13 cellular contexts compared by ENCODE assay signal in the genomic region with DNA sequence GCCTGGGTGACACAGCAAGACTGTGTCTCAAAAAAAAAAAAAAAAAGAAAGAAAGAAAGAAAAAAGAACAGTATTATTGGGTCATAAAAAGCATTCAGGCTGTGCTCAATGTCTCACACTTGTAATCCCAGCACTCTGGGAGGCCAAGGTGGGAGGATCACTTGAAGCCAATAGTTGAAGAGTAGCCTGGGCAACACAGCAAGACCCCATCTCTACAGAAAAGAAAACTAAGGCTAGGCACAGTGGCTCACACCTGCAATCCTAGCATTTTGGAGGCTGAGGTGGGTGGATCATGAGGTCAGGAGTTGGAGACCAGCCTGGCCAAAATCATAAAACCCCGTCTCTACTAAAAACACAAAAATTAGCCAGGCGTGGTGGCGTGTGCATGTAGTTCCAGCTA. TPM values are rescaled to one million over a fixed set of nuclear protein-coding genes. Genes with fewer than 3 reads are reported as not detected.
"Had no signal": no experiment of that assay in that cellular context is flagged by ENCODE, and none has a peak within 500 bp of the region (broad histone marks: within the 10 kb centered on the region; RNA-seq: fewer than 3 reads in every experiment).

No MANE protein-coding gene starts in this region.

RNA-seq across cellular contexts. Expression of a gene that starts 12.6 kb away (rescaled TPM):
- total RNA-seq: activated B cell treated with CpG ODN at 0.5 μM for 24 hours; activated CD4-positive, alpha-beta memory T cell treated with anti-CD3 and anti-CD28 coated beads for 36 hours; activated CD4-positive, alpha-beta memory T cell treated with anti-CD3 and anti-CD28 coated beads, Interleukin-2, amount 10 ng/mL, durations not matched to agents 7 days and 5 days; activated CD4-positive, alpha-beta T cell treated with anti-CD3 and anti-CD28 coated beads for 36 hours; activated CD4-positive, alpha-beta T cell treated with anti-CD3 and anti-CD28 coated beads, Interleukin-2, amount 10 ng/mL, durations not matched to agents 24 days and 14 days; activated CD4-positive, alpha-beta T cell treated with anti-CD3 and anti-CD28 coated beads, Interleukin-2, amount 10 ng/mL, durations not matched to agents 7 days and 5 days; activated CD8-positive, alpha-beta memory T cell treated with anti-CD3 and anti-CD28 coated beads for 36 hours; activated CD8-positive, alpha-beta memory T cell treated with anti-CD3 and anti-CD28 coated beads, Interleukin-2, amount 10 ng/mL, durations not matched to agents 7 days and 5 days; activated CD8-positive, alpha-beta T cell treated with anti-CD3 and anti-CD28 coated beads for 36 hours; activated CD8-positive, alpha-beta T cell treated with anti-CD3 and anti-CD28 coated beads, Interleukin-2, amount 10 ng/mL, durations not matched to agents 7 days and 5 days; T-helper 1 cell treated with Interleukin-12 subunit alpha and Interleukin-12 subunit beta and Interleukin-4 antibody, amounts not matched to agents 30 ng/mL and 1 ng/mL, for 36 hours; T-helper 17 cell; T-helper 2 cell treated with Interferon-gamma antibody and Interleukin-4, amounts not matched to agents 100 ng/mL and 5 ng/mL, for 36 hours had no signal

RNA-seq across cellular contexts. Expression of a gene that starts 32.6 kb away (rescaled TPM):
- total RNA-seq: activated B cell treated with CpG ODN at 0.5 μM for 24 hours; activated CD4-positive, alpha-beta memory T cell treated with anti-CD3 and anti-CD28 coated beads for 36 hours; activated CD4-positive, alpha-beta memory T cell treated with anti-CD3 and anti-CD28 coated beads, Interleukin-2, amount 10 ng/mL, durations not matched to agents 7 days and 5 days; activated CD4-positive, alpha-beta T cell treated with anti-CD3 and anti-CD28 coated beads for 36 hours; activated CD4-positive, alpha-beta T cell treated with anti-CD3 and anti-CD28 coated beads, Interleukin-2, amount 10 ng/mL, durations not matched to agents 24 days and 14 days; activated CD4-positive, alpha-beta T cell treated with anti-CD3 and anti-CD28 coated beads, Interleukin-2, amount 10 ng/mL, durations not matched to agents 7 days and 5 days; activated CD8-positive, alpha-beta memory T cell treated with anti-CD3 and anti-CD28 coated beads for 36 hours; activated CD8-positive, alpha-beta memory T cell treated with anti-CD3 and anti-CD28 coated beads, Interleukin-2, amount 10 ng/mL, durations not matched to agents 7 days and 5 days; activated CD8-positive, alpha-beta T cell treated with anti-CD3 and anti-CD28 coated beads for 36 hours; activated CD8-positive, alpha-beta T cell treated with anti-CD3 and anti-CD28 coated beads, Interleukin-2, amount 10 ng/mL, durations not matched to agents 7 days and 5 days; T-helper 1 cell treated with Interleukin-12 subunit alpha and Interleukin-12 subunit beta and Interleukin-4 antibody, amounts not matched to agents 30 ng/mL and 1 ng/mL, for 36 hours; T-helper 17 cell; T-helper 2 cell treated with Interferon-gamma antibody and Interleukin-4, amounts not matched to agents 100 ng/mL and 5 ng/mL, for 36 hours had no signal

RNA-seq across cellular contexts. Expression of a gene that starts 38.0 kb away (rescaled TPM):
- total RNA-seq: activated B cell treated with CpG ODN at 0.5 μM for 24 hours; activated CD4-positive, alpha-beta memory T cell treated with anti-CD3 and anti-CD28 coated beads for 36 hours; activated CD4-positive, alpha-beta memory T cell treated with anti-CD3 and anti-CD28 coated beads, Interleukin-2, amount 10 ng/mL, durations not matched to agents 7 days and 5 days; activated CD4-positive, alpha-beta T cell treated with anti-CD3 and anti-CD28 coated beads for 36 hours; activated CD4-positive, alpha-beta T cell treated with anti-CD3 and anti-CD28 coated beads, Interleukin-2, amount 10 ng/mL, durations not matched to agents 24 days and 14 days; activated CD4-positive, alpha-beta T cell treated with anti-CD3 and anti-CD28 coated beads, Interleukin-2, amount 10 ng/mL, durations not matched to agents 7 days and 5 days; activated CD8-positive, alpha-beta memory T cell treated with anti-CD3 and anti-CD28 coated beads for 36 hours; activated CD8-positive, alpha-beta memory T cell treated with anti-CD3 and anti-CD28 coated beads, Interleukin-2, amount 10 ng/mL, durations not matched to agents 7 days and 5 days; activated CD8-positive, alpha-beta T cell treated with anti-CD3 and anti-CD28 coated beads, Interleukin-2, amount 10 ng/mL, durations not matched to agents 7 days and 5 days; T-helper 1 cell treated with Interleukin-12 subunit alpha and Interleukin-12 subunit beta and Interleukin-4 antibody, amounts not matched to agents 30 ng/mL and 1 ng/mL, for 36 hours; T-helper 17 cell; T-helper 2 cell treated with Interferon-gamma antibody and Interleukin-4, amounts not matched to agents 100 ng/mL and 5 ng/mL, for 36 hours had no signal
